In the genomic region with DNA sequence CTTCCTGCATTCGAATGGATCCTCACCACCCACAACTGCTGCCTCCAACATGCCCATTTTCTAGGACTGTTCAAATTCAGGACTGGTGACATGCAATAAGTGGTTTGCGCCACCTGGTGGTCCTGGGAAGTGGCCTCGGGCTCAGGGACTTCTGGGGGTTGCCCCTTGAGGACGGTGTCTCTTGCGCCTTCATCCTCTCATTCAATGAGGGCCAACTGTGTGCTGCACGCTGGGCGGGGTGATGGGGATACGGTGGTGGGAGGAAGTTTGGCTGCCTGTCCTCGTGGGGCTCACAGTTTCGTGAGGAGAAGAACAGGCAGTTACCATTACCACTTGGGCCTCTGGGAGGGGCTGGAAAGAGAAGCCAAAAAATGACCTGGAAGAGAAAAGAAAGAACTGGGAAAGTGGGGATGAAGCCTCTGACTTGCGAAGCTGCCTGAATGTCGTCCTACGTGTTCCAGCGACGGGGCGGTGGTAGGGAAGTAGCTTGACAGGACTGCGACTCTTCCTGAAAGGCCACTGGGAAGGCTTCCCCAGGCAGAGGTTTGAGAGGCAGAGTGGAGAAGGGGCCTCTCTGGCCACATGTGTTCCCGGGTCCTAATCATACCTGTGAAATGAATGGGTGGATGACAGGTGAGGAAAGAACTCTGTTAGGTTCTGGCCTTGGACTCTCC, we compare ENCODE assay signal across 8 cellular contexts. TPM values are rescaled to one million over a fixed set of nuclear protein-coding genes. Genes with fewer than 3 reads are reported as not detected.
DNase-seq lines count a peak whose midpoint lies in the region; ATAC-seq, FAIRE-seq and TF ChIP-seq lines count a peak whose summit lies in the region.

No MANE protein-coding gene starts in this region.

- CTCF ChIA-PET in A549 (lab: Yijun Ruan, JAX): interaction anchor here (0.6 to 12.5 kb wide), 18 partner anchors 7 to 211 kb away, joined by 3 to 193 read pairs (median 4); no protein-coding TSS in a partner anchor

- TF ChIP-seq POLR2A in A549 (IDR thresholded peaks at IDR 0.05; ENCODE audit: low read length): no peak

- no peak overlapping the region for H3K4me3 Mint-ChIP-seq in T-helper 17 cell

- H3K36me3 ChIP-seq in MM.1S (replicated peaks; ENCODE audit: insufficient read depth, low read length) (no peaks in the 10 kb centered on the region), small intestine (ENCODE audit: control insufficient read depth in 2 of 2, insufficient read depth in 2 of 2, low read length in 2 of 2) (no peaks in the 10 kb centered on the region)

- peaks cover 6% of the 10 kb centered on the region for H3K4me1 ChIP-seq in A549
- no peaks in the 10 kb centered on the region for H3K4me1 ChIP-seq in MM.1S (ENCODE audit: low read length)
- no peaks in the 10 kb centered on the region for H3K4me1 ChIP-seq in small intestine (ENCODE audit: control insufficient read depth in 2 of 2, insufficient read depth in 1 of 2, low read depth in 1 of 2, low read length in 1 of 2)

- H3K4me3 ChIP-seq in A549 (no peak overlapping the region), MM.1S (ENCODE audit: low read length) (no peak overlapping the region), small intestine (ENCODE audit: low read depth in 1 of 2, low read length in 2 of 2) (no peak overlapping the region)

- WGBS in A549 (ENCODE audit: missing lambda C conversion rate): 40% methylated on average over 18 of the region's 18 CpGs
- 51 to 55% (median 55%) methylated on average over 18 of the region's 18 CpGs for WGBS in small intestine, 3 donors

- H3F3A ChIP-seq in MM.1S (ENCODE audit: insufficient read depth, low read length): no peaks in the 10 kb centered on the region

- TF ChIP-seq CTCF in A549 (IDR thresholded peaks at IDR 0.05) (peak; percentile 85), MM.1S (IDR thresholded peaks at IDR 0.05; ENCODE audit: low read length) (peak; percentile 74)

- no peak overlapping the region for H3K27ac Mint-ChIP-seq in T-helper 17 cell

- H3K36me3 Mint-ChIP-seq in T-helper 17 cell (ENCODE audit: low read depth): peaks cover 3% of the 10 kb centered on the region

- TF ChIP-seq RAD21 in A549 (conservative IDR thresholded peaks at IDR 0.05 in 1 of 2, IDR thresholded peaks at IDR 0.05 in 1 of 2): peak; percentile 70 to 81

- no peak overlapping the region for H3K27ac ChIP-seq in A549
- H3K27ac ChIP-seq in MM.1S (ENCODE audit: low read length): no peak overlapping the region
- H3K27ac ChIP-seq in small intestine (ENCODE audit: low read depth in 1 of 2, low read length in 1 of 2): no peak overlapping the region

- H2AFZ ChIP-seq in MM.1S (ENCODE audit: low read length): no peak overlapping the region

- DNase-seq in A549 (ENCODE audit: low read depth in 1 of 2, low spot score in 1 of 2): peak; percentile 85
- DNase-seq in GM18507 (ENCODE audit: extremely low spot score, insufficient read length, low read depth): peak; percentile 43
- peak; percentile 59 for DNase-seq in MM.1S
- peak; percentile 39 to 54 (median 49) for DNase-seq in T-helper 17 cell
- DNase-seq in amniotic stem cell (lab: John Stamatoyannopoulos, UW): peak; percentile 17
- DNase-seq in hippocampal formation (lab: John Stamatoyannopoulos, UW): peak; percentile 58 to 79
- peak; percentile 43 for DNase-seq in small intestine

- no peaks in the 10 kb centered on the region for H4K20me1 ChIP-seq in MM.1S (ENCODE audit: insufficient read depth, low read length)

- H3K4me2 ChIP-seq in A549 (no peak overlapping the region), MM.1S (ENCODE audit: low read depth, low read length) (no peak overlapping the region)

- no peaks in the 10 kb centered on the region for H3K9me3 ChIP-seq in A549
- H3K9me3 ChIP-seq in MM.1S (replicated peaks; ENCODE audit: insufficient read depth, low read length): no peaks in the 10 kb centered on the region
- H3K9me3 ChIP-seq in T-helper 17 cell (ENCODE audit: control insufficient read depth, low read length, poor library complexity, severe bottlenecking): no peaks in the 10 kb centered on the region
- no peaks in the 10 kb centered on the region for H3K9me3 ChIP-seq in small intestine (ENCODE audit: control insufficient read depth, low read depth)

- TF ChIP-seq EP300 in A549 (IDR thresholded peaks at IDR 0.05): no peak

- H3K27me3 ChIP-seq in MM.1S (replicated peaks; ENCODE audit: insufficient read depth, low read length) (peaks cover 53% of the 10 kb centered on the region), small intestine (ENCODE audit: control insufficient read depth in 2 of 2, insufficient read depth in 2 of 2, low read length in 2 of 2) (peaks cover 0 to 4% of the 10 kb centered on the region in 2 donors)

- H3K9me2 ChIP-seq in MM.1S (replicated peaks; ENCODE audit: insufficient read depth, low read length): no peaks in the 10 kb centered on the region

- peak; percentile 67 to 89 for ATAC-seq in A549
- peak; percentile 23 for ATAC-seq in T-helper 17 cell
- no peak for ATAC-seq in HG02840 (IDR thresholded peaks at IDR 0.05; ENCODE audit: low FRiP score, unreplicated experiment)

- FAIRE-seq in A549 (lab: Jason Lieb, UNC) (no peak), GM18507 (lab: Jason Lieb, UNC) (peak; percentile 83), small intestine (lab: Jason Lieb, UNC) (no peak)

- H3K9ac ChIP-seq in MM.1S (ENCODE audit: low read length): no peak overlapping the region

- peaks cover 13% of the 10 kb centered on the region for H3K4me1 Mint-ChIP-seq in T-helper 17 cell

- POLR2A ChIA-PET in A549 (lab: Yijun Ruan, JAX): no interaction called here

- no peaks in the 10 kb centered on the region for H3K79me2 ChIP-seq in MM.1S (ENCODE audit: low read length)

- peaks cover 46% of the 10 kb centered on the region for H3K27me3 Mint-ChIP-seq in T-helper 17 cell

TF ChIP-seq in A549, 52 proteins besides CTCF, POLR2A, EP300 and RAD21:
- TF ChIP-seq GATA3 (IDR thresholded peaks at IDR 0.05; ENCODE audit: borderline replicate concordance) (no peak), SMC3 (IDR thresholded peaks at IDR 0.05) (peak; percentile 85)

RNA-seq across cellular contexts. Expression of a gene that starts 49.0 kb away (rescaled TPM):
- 0.03 TPM in 1 of 2 replicates, not detected in the other for polyA plus RNA-seq in A549 (2011; rRNA removed)
- 0.01 TPM in 2 replicates for polyA plus RNA-seq in A549 (2012; cell fraction: cytosol; rRNA removed)
- polyA plus RNA-seq in A549 (2012; cell fraction: nucleus; rRNA removed): 0.02 and 0.11 TPM in 2 replicates
- 0.03 to 0.05 TPM (median 0.03 TPM) in 3 replicates for polyA plus RNA-seq in A549 (2017; fragmentation: RNase III; extraction: RNeasy Plus Mini Kit Qiagen cat#74134 plus additional on column Dnase treatment)
- polyA minus RNA-seq in A549 (2011; rRNA and poly(A)+ RNA removed): 0.08 TPM in 1 of 2 replicates, not detected in the other
- under 1 TPM in 1 of 2 donors, not detected in 1; 0.07 TPM for total RNA-seq in T-helper 17 cell
- under 1 TPM in 1 of 3 donors, not detected in 2; 0.12 TPM for polyA plus RNA-seq in small intestine

Comparison
In these comparisons a context has a peak if more than half of its experiments do, and no peak if none do; other contexts are left out.
1. DNase-seq: peak in every context shown above with its lines; median percentile 85 in A549; 68 in hippocampal formation; 59 in MM.1S; 49 in T-helper 17 cell; 43 in GM18507; 43 in small intestine; 17 in amniotic stem cell.